In genomic region chr20:50794846-50795634, GRCh38 we compare ENCODE assay signal across 1 cellular context.
TF ChIP-seq lines count a peak whose summit lies in the region.

A gene with protein sequence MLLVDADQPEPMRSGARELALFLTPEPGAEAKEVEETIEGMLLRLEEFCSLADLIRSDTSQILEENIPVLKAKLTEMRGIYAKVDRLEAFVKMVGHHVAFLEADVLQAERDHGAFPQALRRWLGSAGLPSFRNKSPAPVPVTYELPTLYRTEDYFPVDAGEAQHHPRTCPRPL (plus strand): TSS chr20:50795061. CDS start chr20:50795084, 23 bp downstream.

TF ChIP-seq in HepG2, 621 proteins besides CTCF, POLR2A, EP300 and RAD21 (continued from another document and continues in another):
- peak; percentile 37 for TF ChIP-seq SRSF1 (optimal IDR thresholded peaks at IDR 0.05; ENCODE audit: low read depth, low read length)
- TF ChIP-seq, protein P1, sequence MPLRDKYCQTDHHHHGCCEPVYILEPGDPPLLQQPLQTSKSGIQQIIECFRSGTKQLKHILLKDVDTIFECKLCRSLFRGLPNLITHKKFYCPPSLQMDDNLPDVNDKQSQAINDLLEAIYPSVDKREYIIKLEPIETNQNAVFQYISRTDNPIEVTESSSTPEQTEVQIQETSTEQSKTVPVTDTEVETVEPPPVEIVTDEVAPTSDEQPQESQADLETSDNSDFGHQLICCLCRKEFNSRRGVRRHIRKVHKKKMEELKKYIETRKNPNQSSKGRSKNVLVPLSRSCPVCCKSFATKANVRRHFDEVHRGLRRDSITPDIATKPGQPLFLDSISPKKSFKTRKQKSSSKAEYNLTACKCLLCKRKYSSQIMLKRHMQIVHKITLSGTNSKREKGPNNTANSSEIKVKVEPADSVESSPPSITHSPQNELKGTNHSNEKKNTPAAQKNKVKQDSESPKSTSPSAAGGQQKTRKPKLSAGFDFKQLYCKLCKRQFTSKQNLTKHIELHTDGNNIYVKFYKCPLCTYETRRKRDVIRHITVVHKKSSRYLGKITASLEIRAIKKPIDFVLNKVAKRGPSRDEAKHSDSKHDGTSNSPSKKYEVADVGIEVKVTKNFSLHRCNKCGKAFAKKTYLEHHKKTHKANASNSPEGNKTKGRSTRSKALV (CRISPR knock-in tag; IDR thresholded peaks at IDR 0.05) = peak; percentile 63; the same call in 1 of the 2 replicates
- no peak for TF ChIP-seq HCFC1 (IDR thresholded peaks at IDR 0.05; ENCODE audit: low read depth, low read length)
- TF ChIP-seq RFXAP (CRISPR knock-in tag; IDR thresholded peaks at IDR 0.05; ENCODE audit: borderline replicate concordance) = peak; percentile 18; the same call in 1 of the 2 replicates
- TF ChIP-seq ZNF468 (CRISPR knock-in tag; IDR thresholded peaks at IDR 0.05) = no peak
- 0 out of 2 replicates have a peak, but pooled peaks have one; percentile 67 for TF ChIP-seq MED13 (CRISPR knock-in tag; IDR thresholded peaks at IDR 0.05)
- TF ChIP-seq YEATS4 (CRISPR knock-in tag; IDR thresholded peaks at IDR 0.05; ENCODE audit: borderline replicate concordance) = peak; percentile 72; the same call in 1 of the 2 replicates
- TF ChIP-seq ZC3H13 (CRISPR knock-in tag; IDR thresholded peaks at IDR 0.05) = no peak
- TF ChIP-seq MAF1 (CRISPR knock-in tag; IDR thresholded peaks at IDR 0.05; ENCODE audit: borderline replicate concordance) = peak; percentile 92; the same call in 1 of the 2 replicates
- TF ChIP-seq, protein P2, sequence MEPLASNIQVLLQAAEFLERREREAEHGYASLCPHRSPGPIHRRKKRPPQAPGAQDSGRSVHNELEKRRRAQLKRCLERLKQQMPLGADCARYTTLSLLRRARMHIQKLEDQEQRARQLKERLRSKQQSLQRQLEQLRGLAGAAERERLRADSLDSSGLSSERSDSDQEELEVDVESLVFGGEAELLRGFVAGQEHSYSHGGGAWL (CRISPR knock-in tag; IDR thresholded peaks at IDR 0.05) = peak; percentile 77
- peak; percentile 78 for TF ChIP-seq ZNF292 (CRISPR knock-in tag; IDR thresholded peaks at IDR 0.05; ENCODE audit: borderline replicate concordance, low read depth)
- no peak; the same call in 1 of the 2 replicates for TF ChIP-seq BCL6 (CRISPR knock-in tag; IDR thresholded peaks at IDR 0.05)
- TF ChIP-seq, protein P3, sequence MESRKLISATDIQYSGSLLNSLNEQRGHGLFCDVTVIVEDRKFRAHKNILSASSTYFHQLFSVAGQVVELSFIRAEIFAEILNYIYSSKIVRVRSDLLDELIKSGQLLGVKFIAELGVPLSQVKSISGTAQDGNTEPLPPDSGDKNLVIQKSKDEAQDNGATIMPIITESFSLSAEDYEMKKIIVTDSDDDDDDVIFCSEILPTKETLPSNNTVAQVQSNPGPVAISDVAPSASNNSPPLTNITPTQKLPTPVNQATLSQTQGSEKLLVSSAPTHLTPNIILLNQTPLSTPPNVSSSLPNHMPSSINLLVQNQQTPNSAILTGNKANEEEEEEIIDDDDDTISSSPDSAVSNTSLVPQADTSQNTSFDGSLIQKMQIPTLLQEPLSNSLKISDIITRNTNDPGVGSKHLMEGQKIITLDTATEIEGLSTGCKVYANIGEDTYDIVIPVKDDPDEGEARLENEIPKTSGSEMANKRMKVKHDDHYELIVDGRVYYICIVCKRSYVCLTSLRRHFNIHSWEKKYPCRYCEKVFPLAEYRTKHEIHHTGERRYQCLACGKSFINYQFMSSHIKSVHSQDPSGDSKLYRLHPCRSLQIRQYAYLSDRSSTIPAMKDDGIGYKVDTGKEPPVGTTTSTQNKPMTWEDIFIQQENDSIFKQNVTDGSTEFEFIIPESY (CRISPR knock-in tag; IDR thresholded peaks at IDR 0.05) = no peak
- TF ChIP-seq CREM (IDR thresholded peaks at IDR 0.05) = no peak
- peak; percentile 42; the same call in 1 of the 2 replicates for TF ChIP-seq CREM (CRISPR knock-in tag; IDR thresholded peaks at IDR 0.05)
- TF ChIP-seq KDM4B (CRISPR knock-in tag; IDR thresholded peaks at IDR 0.05) = peak; percentile 17; the same call in 1 of the 2 replicates
- no peak for TF ChIP-seq ETV5 (CRISPR knock-in tag; IDR thresholded peaks at IDR 0.05; ENCODE audit: borderline replicate concordance)
- TF ChIP-seq SP4 (CRISPR knock-in tag; IDR thresholded peaks at IDR 0.05) = peak; percentile 80
- TF ChIP-seq BRF2 (CRISPR knock-in tag; IDR thresholded peaks at IDR 0.05) = 0 out of 2 replicates have a peak, but pooled peaks have one; percentile 49
- no peak for TF ChIP-seq STAT5B (CRISPR knock-in tag; IDR thresholded peaks at IDR 0.05)
- peak; percentile 89 for TF ChIP-seq SALL2 (CRISPR knock-in tag; IDR thresholded peaks at IDR 0.05)
- peak; percentile 37; the same call in 1 of the 2 replicates for TF ChIP-seq NR2F2 (IDR thresholded peaks at IDR 0.05; ENCODE audit: borderline replicate concordance, low read depth)
- TF ChIP-seq SIN3A (IDR thresholded peaks at IDR 0.05; ENCODE audit: borderline replicate concordance, low read depth, low read length) = peak; percentile 58; the same call in 1 of the 2 replicates
- no peak for TF ChIP-seq ZNF17 (CRISPR knock-in tag; IDR thresholded peaks at IDR 0.05)
- no peak for TF ChIP-seq ZNF484 (CRISPR knock-in tag; IDR thresholded peaks at IDR 0.05; ENCODE audit: borderline replicate concordance, low read depth)
- TF ChIP-seq, protein P4, sequence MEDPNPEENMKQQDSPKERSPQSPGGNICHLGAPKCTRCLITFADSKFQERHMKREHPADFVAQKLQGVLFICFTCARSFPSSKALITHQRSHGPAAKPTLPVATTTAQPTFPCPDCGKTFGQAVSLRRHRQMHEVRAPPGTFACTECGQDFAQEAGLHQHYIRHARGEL (CRISPR knock-in tag; IDR thresholded peaks at IDR 0.05) = no peak
- no peak for TF ChIP-seq TP53 (CRISPR knock-in tag; conservative IDR thresholded peaks at IDR 0.05)
- TF ChIP-seq, protein P5, sequence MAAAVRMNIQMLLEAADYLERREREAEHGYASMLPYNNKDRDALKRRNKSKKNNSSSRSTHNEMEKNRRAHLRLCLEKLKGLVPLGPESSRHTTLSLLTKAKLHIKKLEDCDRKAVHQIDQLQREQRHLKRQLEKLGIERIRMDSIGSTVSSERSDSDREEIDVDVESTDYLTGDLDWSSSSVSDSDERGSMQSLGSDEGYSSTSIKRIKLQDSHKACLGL (CRISPR knock-in tag; IDR thresholded peaks at IDR 0.05) = no peak; the same call in 1 of the 2 replicates
- peak; percentile 64; the same call in 1 of the 2 replicates for TF ChIP-seq REPIN1 (CRISPR knock-in tag; IDR thresholded peaks at IDR 0.05; ENCODE audit: borderline replicate concordance, low read depth)
- no peak for TF ChIP-seq CBX2 (IDR thresholded peaks at IDR 0.05; ENCODE audit: low read depth, low read length)
- no peak for TF ChIP-seq CBX2 (CRISPR knock-in tag; IDR thresholded peaks at IDR 0.05; ENCODE audit: low read depth)
- TF ChIP-seq AKAP8 (CRISPR knock-in tag; IDR thresholded peaks at IDR 0.05) = no peak
- TF ChIP-seq, protein P6, sequence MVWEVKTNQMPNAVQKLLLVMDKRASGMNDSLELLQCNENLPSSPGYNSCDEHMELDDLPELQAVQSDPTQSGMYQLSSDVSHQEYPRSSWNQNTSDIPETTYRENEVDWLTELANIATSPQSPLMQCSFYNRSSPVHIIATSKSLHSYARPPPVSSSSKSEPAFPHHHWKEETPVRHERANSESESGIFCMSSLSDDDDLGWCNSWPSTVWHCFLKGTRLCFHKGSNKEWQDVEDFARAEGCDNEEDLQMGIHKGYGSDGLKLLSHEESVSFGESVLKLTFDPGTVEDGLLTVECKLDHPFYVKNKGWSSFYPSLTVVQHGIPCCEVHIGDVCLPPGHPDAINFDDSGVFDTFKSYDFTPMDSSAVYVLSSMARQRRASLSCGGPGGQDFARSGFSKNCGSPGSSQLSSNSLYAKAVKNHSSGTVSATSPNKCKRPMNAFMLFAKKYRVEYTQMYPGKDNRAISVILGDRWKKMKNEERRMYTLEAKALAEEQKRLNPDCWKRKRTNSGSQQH (CRISPR knock-in tag; IDR thresholded peaks at IDR 0.05; ENCODE audit: low read depth) = peak; percentile 51
- TF ChIP-seq ZFP36 (IDR thresholded peaks at IDR 0.05; ENCODE audit: borderline replicate concordance, low read depth, low read length, partially characterized antibody) = peak; percentile 97
- TF ChIP-seq CBX5 (CRISPR knock-in tag; IDR thresholded peaks at IDR 0.05; ENCODE audit: borderline replicate concordance) = peak; percentile 40; the same call in 1 of the 2 replicates
- TF ChIP-seq MTF1 (CRISPR knock-in tag; IDR thresholded peaks at IDR 0.05) = 0 out of 2 replicates have a peak, but pooled peaks have one; percentile 26
- 0 out of 2 replicates have a peak, but pooled peaks have one; percentile 62 for TF ChIP-seq ZNF775 (CRISPR knock-in tag; IDR thresholded peaks at IDR 0.05; ENCODE audit: borderline replicate concordance)
- TF ChIP-seq, protein P7, sequence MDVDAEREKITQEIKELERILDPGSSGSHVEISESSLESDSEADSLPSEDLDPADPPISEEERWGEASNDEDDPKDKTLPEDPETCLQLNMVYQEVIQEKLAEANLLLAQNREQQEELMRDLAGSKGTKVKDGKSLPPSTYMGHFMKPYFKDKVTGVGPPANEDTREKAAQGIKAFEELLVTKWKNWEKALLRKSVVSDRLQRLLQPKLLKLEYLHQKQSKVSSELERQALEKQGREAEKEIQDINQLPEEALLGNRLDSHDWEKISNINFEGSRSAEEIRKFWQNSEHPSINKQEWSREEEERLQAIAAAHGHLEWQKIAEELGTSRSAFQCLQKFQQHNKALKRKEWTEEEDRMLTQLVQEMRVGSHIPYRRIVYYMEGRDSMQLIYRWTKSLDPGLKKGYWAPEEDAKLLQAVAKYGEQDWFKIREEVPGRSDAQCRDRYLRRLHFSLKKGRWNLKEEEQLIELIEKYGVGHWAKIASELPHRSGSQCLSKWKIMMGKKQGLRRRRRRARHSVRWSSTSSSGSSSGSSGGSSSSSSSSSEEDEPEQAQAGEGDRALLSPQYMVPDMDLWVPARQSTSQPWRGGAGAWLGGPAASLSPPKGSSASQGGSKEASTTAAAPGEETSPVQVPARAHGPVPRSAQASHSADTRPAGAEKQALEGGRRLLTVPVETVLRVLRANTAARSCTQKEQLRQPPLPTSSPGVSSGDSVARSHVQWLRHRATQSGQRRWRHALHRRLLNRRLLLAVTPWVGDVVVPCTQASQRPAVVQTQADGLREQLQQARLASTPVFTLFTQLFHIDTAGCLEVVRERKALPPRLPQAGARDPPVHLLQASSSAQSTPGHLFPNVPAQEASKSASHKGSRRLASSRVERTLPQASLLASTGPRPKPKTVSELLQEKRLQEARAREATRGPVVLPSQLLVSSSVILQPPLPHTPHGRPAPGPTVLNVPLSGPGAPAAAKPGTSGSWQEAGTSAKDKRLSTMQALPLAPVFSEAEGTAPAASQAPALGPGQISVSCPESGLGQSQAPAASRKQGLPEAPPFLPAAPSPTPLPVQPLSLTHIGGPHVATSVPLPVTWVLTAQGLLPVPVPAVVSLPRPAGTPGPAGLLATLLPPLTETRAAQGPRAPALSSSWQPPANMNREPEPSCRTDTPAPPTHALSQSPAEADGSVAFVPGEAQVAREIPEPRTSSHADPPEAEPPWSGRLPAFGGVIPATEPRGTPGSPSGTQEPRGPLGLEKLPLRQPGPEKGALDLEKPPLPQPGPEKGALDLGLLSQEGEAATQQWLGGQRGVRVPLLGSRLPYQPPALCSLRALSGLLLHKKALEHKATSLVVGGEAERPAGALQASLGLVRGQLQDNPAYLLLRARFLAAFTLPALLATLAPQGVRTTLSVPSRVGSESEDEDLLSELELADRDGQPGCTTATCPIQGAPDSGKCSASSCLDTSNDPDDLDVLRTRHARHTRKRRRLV (CRISPR knock-in tag; IDR thresholded peaks at IDR 0.05) = no peak
- TF ChIP-seq KDM3A (CRISPR knock-in tag; IDR thresholded peaks at IDR 0.05; ENCODE audit: low read depth) = peak; percentile 71; the same call in 1 of the 2 replicates
- TF ChIP-seq ZNF558 (CRISPR knock-in tag; IDR thresholded peaks at IDR 0.05; ENCODE audit: borderline replicate concordance) = peak; percentile 89; the same call in 1 of the 2 replicates
- TF ChIP-seq, protein P8, sequence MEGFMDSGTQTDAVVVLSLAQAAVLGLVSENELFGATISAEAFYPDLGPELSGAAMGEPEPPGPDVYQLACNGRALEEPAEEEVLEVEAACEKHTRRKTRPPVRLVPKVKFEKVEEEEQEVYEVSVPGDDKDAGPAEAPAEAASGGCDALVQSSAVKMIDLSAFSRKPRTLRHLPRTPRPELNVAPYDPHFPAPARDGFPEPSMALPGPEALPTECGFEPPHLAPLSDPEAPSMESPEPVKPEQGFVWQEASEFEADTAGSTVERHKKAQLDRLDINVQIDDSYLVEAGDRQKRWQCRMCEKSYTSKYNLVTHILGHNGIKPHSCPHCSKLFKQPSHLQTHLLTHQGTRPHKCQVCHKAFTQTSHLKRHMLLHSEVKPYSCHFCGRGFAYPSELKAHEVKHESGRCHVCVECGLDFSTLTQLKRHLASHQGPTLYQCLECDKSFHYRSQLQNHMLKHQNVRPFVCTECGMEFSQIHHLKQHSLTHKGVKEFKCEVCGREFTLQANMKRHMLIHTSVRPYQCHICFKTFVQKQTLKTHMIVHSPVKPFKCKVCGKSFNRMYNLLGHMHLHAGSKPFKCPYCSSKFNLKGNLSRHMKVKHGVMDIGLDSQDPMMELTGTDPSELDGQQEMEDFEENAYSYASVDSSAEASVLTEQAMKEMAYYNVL (CRISPR knock-in tag; IDR thresholded peaks at IDR 0.05; ENCODE audit: borderline replicate concordance) = peak; percentile 49; the same call in 1 of the 2 replicates
- TF ChIP-seq HNRNPLL (IDR thresholded peaks at IDR 0.05; ENCODE audit: low read depth, low read length, poor library complexity, severe bottlenecking) = peak; percentile 84
- peak; percentile 77; the same call in 1 of the 2 replicates for TF ChIP-seq KLF12 (CRISPR knock-in tag; IDR thresholded peaks at IDR 0.05; ENCODE audit: borderline replicate concordance)
- peak; percentile 80 for TF ChIP-seq ZNF777 (CRISPR knock-in tag; IDR thresholded peaks at IDR 0.05)
- peak; percentile 69; the same call in 1 of the 2 replicates for TF ChIP-seq ZGPAT (CRISPR knock-in tag; IDR thresholded peaks at IDR 0.05)
- TF ChIP-seq ARNT (IDR thresholded peaks at IDR 0.05) = no peak
- no peak; the same call in 1 of the 2 replicates for TF ChIP-seq SNAPC2 (CRISPR knock-in tag; IDR thresholded peaks at IDR 0.05)
